1 cellular context compared by ENCODE assay signal in genomic region chr2:203631068-203631757, GRCh38.
TF ChIP-seq lines count a peak whose summit lies in the region.

No MANE protein-coding gene starts in this region.

TF ChIP-seq in HepG2, 621 proteins besides CTCF, POLR2A, EP300 and RAD21 (continued from another document):
- TF ChIP-seq LCORL (IDR thresholded peaks at IDR 0.05) (no peak), LCORL (CRISPR knock-in tag; IDR thresholded peaks at IDR 0.05) (peak; percentile 54; the same call in 1 of the 2 replicates), ZNF569 (CRISPR knock-in tag; IDR thresholded peaks at IDR 0.05; ENCODE audit: borderline replicate concordance) (no peak), TEAD3 (CRISPR knock-in tag; optimal IDR thresholded peaks at IDR 0.05; ENCODE audit: borderline replicate concordance) (no peak), ZNF274 (CRISPR knock-in tag; IDR thresholded peaks at IDR 0.05) (no peak), TERF1 (CRISPR knock-in tag; IDR thresholded peaks at IDR 0.05) (no peak), MXD3 (CRISPR knock-in tag; IDR thresholded peaks at IDR 0.05) (no peak), NR1H2 (CRISPR knock-in tag; IDR thresholded peaks at IDR 0.05; ENCODE audit: borderline replicate concordance, low read depth) (no peak), ZFP1 (CRISPR knock-in tag; IDR thresholded peaks at IDR 0.05) (0 out of 2 replicates have a peak, but pooled peaks have one; percentile 33), ARNTL (CRISPR knock-in tag; IDR thresholded peaks at IDR 0.05) (no peak), DR1 (CRISPR knock-in tag; IDR thresholded peaks at IDR 0.05) (no peak), CBFB (CRISPR knock-in tag; IDR thresholded peaks at IDR 0.05) (no peak), ZFP36L2 (CRISPR knock-in tag; IDR thresholded peaks at IDR 0.05) (no peak), ZSCAN12 (CRISPR knock-in tag; IDR thresholded peaks at IDR 0.05) (no peak), BCL6 (CRISPR knock-in tag; IDR thresholded peaks at IDR 0.05) (peak; percentile 41; the same call in 1 of the 2 replicates), ZGPAT (CRISPR knock-in tag; IDR thresholded peaks at IDR 0.05) (no peak), CSRNP2 (CRISPR knock-in tag; conservative IDR thresholded peaks at IDR 0.05; ENCODE audit: low read depth) (no peak), FOXP4 (CRISPR knock-in tag; IDR thresholded peaks at IDR 0.05) (peak; percentile 76), ARID3A (IDR thresholded peaks at IDR 0.05; ENCODE audit: low read depth, low read length) (peak; percentile 82), ARID4A (CRISPR knock-in tag; IDR thresholded peaks at IDR 0.05; ENCODE audit: borderline replicate concordance) (no peak), ZNF607 (CRISPR knock-in tag; IDR thresholded peaks at IDR 0.05; ENCODE audit: borderline replicate concordance) (no peak), KDM6A (CRISPR knock-in tag; IDR thresholded peaks at IDR 0.05; ENCODE audit: low read depth) (no peak), MAZ (IDR thresholded peaks at IDR 0.05; ENCODE audit: borderline replicate concordance, low read depth, low read length) (no peak), MAZ (CRISPR knock-in tag; IDR thresholded peaks at IDR 0.05; ENCODE audit: low read depth) (0 out of 2 replicates have a peak, but pooled peaks have one; percentile 45), ZNF703 (CRISPR knock-in tag; IDR thresholded peaks at IDR 0.05; ENCODE audit: borderline replicate concordance) (no peak), ZNF281 (CRISPR knock-in tag; IDR thresholded peaks at IDR 0.05; ENCODE audit: borderline replicate concordance) (no peak), PPARG (CRISPR knock-in tag; conservative IDR thresholded peaks at IDR 0.05) (peak; percentile 58), ATF4 (CRISPR knock-in tag; IDR thresholded peaks at IDR 0.05) (peak in 1 of 2 experiments; percentile 59; a peak in 2 of 4 replicates), RFX1 (IDR thresholded peaks at IDR 0.05) (no peak), ZFP36L1 (CRISPR knock-in tag; IDR thresholded peaks at IDR 0.05) (no peak), MIXL1 (CRISPR knock-in tag; IDR thresholded peaks at IDR 0.05) (peak; percentile 59; the same call in 1 of the 2 replicates), NR2F2 (IDR thresholded peaks at IDR 0.05; ENCODE audit: borderline replicate concordance, low read depth) (peak; percentile 91), MYNN (CRISPR knock-in tag; IDR thresholded peaks at IDR 0.05; ENCODE audit: low read depth) (no peak), SMARCC2 (IDR thresholded peaks at IDR 0.05) (no peak), BRD4 (CRISPR knock-in tag; IDR thresholded peaks at IDR 0.05) (no peak), RXRB (CRISPR knock-in tag; IDR thresholded peaks at IDR 0.05; ENCODE audit: borderline replicate concordance) (peak; percentile 58; the same call in 1 of the 2 replicates), ZNF652 (CRISPR knock-in tag; IDR thresholded peaks at IDR 0.05; ENCODE audit: borderline replicate concordance, low read depth) (no peak)
